ENCODE assay signal across 1 cellular context in genomic region chr2:10434885-10435419, GRCh38.
A peak's percentile ranks its signal among the peaks of the same experiment; 100 is the strongest.
TF ChIP-seq lines count a peak whose summit lies in the region.

No MANE protein-coding gene starts in this region.

TF ChIP-seq in HepG2, 621 proteins besides CTCF, POLR2A, EP300 and RAD21 (continued from another document and continues in another):
- TF ChIP-seq ZNF142 (CRISPR knock-in tag; IDR thresholded peaks at IDR 0.05) (0 out of 2 replicates have a peak, but pooled peaks have one; percentile 53), RARA (CRISPR knock-in tag; IDR thresholded peaks at IDR 0.05) (peak; percentile 45), TFDP1 (CRISPR knock-in tag; IDR thresholded peaks at IDR 0.05; ENCODE audit: borderline replicate concordance) (peak; percentile 84), BATF2 (CRISPR knock-in tag; IDR thresholded peaks at IDR 0.05) (0 out of 2 replicates have a peak, but pooled peaks have one; percentile 18), ZNF33A (CRISPR knock-in tag; IDR thresholded peaks at IDR 0.05; ENCODE audit: borderline replicate concordance) (no peak), ZFP90 (CRISPR knock-in tag; IDR thresholded peaks at IDR 0.05; ENCODE audit: borderline replicate concordance) (0 out of 2 replicates have a peak, but pooled peaks have one; percentile 42), NCOA2 (CRISPR knock-in tag; IDR thresholded peaks at IDR 0.05) (peak; percentile 36; the same call in 1 of the 2 replicates), MEIS2 (CRISPR knock-in tag; IDR thresholded peaks at IDR 0.05) (0 out of 2 replicates have a peak, but pooled peaks have one; percentile 63), PLSCR1 (CRISPR knock-in tag; IDR thresholded peaks at IDR 0.05; ENCODE audit: borderline replicate concordance) (no peak), ZBED4 (CRISPR knock-in tag; IDR thresholded peaks at IDR 0.05; ENCODE audit: borderline replicate concordance) (peak; percentile 86; the same call in 1 of the 2 replicates), ZBTB44 (CRISPR knock-in tag; IDR thresholded peaks at IDR 0.05) (0 out of 2 replicates have a peak, but pooled peaks have one; percentile 64), THAP7 (CRISPR knock-in tag; IDR thresholded peaks at IDR 0.05) (no peak), ZNF362 (CRISPR knock-in tag; IDR thresholded peaks at IDR 0.05; ENCODE audit: borderline replicate concordance) (no peak), FOXK1 (CRISPR knock-in tag; IDR thresholded peaks at IDR 0.05; ENCODE audit: borderline replicate concordance, low read depth) (peak; percentile 43; the same call in 1 of the 2 replicates), NR0B2 (CRISPR knock-in tag; IDR thresholded peaks at IDR 0.05) (0 out of 2 replicates have a peak, but pooled peaks have one; percentile 16), ZNF350 (CRISPR knock-in tag; IDR thresholded peaks at IDR 0.05; ENCODE audit: borderline replicate concordance, low read depth) (peak; percentile 56; the same call in 1 of the 2 replicates), MIXL1 (CRISPR knock-in tag; IDR thresholded peaks at IDR 0.05) (0 out of 2 replicates have a peak, but pooled peaks have one; percentile 32), ZBTB33 (CRISPR knock-in tag; IDR thresholded peaks at IDR 0.05) (0 out of 2 replicates have a peak, but pooled peaks have one; percentile 60), ZNF800 (CRISPR knock-in tag; IDR thresholded peaks at IDR 0.05) (0 out of 2 replicates have a peak, but pooled peaks have one; percentile 47), GATAD1 (CRISPR knock-in tag; IDR thresholded peaks at IDR 0.05) (peak; percentile 49; the same call in 1 of the 2 replicates), ZFP36 (IDR thresholded peaks at IDR 0.05; ENCODE audit: borderline replicate concordance, low read depth, low read length, partially characterized antibody) (no peak), BHLHE40 (IDR thresholded peaks at IDR 0.05; ENCODE audit: low read length) (peak; percentile 67), SP5 (CRISPR knock-in tag; IDR thresholded peaks at IDR 0.05; ENCODE audit: borderline replicate concordance, low read depth) (peak; percentile 13; the same call in 1 of the 2 replicates), ZFX (CRISPR knock-in tag; IDR thresholded peaks at IDR 0.05; ENCODE audit: low read depth) (peak; percentile 62), TSC22D2 (CRISPR knock-in tag; IDR thresholded peaks at IDR 0.05; ENCODE audit: borderline replicate concordance) (peak; percentile 89; the same call in 1 of the 2 replicates), ZNF17 (CRISPR knock-in tag; IDR thresholded peaks at IDR 0.05) (no peak), CAMTA2 (CRISPR knock-in tag; IDR thresholded peaks at IDR 0.05; ENCODE audit: borderline replicate concordance) (no peak), KLF11 (CRISPR knock-in tag; IDR thresholded peaks at IDR 0.05) (0 out of 2 replicates have a peak, but pooled peaks have one; percentile 61), THAP11 (CRISPR knock-in tag; IDR thresholded peaks at IDR 0.05) (peak; percentile 64), TFAP4 (IDR thresholded peaks at IDR 0.05; ENCODE audit: borderline replicate concordance, low read depth) (peak; percentile 69; the same call in 1 of the 2 replicates), KAT8 (CRISPR knock-in tag; IDR thresholded peaks at IDR 0.05) (peak; percentile 68)
